In genomic region chr3:87227104-87227834, GRCh38 we compare ENCODE assay signal across 1 cellular context.
TF ChIP-seq lines count a peak whose summit lies in the region.

A gene with protein sequence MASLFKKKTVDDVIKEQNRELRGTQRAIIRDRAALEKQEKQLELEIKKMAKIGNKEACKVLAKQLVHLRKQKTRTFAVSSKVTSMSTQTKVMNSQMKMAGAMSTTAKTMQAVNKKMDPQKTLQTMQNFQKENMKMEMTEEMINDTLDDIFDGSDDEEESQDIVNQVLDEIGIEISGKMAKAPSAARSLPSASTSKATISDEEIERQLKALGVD (plus strand): TSS chr3:87227309. CDS start chr3:87227523, 214 bp downstream.

TF ChIP-seq in GM12878, 131 proteins besides CTCF, POLR2A, EP300 and RAD21 (continued from another document):
- TF ChIP-seq, protein P1, sequence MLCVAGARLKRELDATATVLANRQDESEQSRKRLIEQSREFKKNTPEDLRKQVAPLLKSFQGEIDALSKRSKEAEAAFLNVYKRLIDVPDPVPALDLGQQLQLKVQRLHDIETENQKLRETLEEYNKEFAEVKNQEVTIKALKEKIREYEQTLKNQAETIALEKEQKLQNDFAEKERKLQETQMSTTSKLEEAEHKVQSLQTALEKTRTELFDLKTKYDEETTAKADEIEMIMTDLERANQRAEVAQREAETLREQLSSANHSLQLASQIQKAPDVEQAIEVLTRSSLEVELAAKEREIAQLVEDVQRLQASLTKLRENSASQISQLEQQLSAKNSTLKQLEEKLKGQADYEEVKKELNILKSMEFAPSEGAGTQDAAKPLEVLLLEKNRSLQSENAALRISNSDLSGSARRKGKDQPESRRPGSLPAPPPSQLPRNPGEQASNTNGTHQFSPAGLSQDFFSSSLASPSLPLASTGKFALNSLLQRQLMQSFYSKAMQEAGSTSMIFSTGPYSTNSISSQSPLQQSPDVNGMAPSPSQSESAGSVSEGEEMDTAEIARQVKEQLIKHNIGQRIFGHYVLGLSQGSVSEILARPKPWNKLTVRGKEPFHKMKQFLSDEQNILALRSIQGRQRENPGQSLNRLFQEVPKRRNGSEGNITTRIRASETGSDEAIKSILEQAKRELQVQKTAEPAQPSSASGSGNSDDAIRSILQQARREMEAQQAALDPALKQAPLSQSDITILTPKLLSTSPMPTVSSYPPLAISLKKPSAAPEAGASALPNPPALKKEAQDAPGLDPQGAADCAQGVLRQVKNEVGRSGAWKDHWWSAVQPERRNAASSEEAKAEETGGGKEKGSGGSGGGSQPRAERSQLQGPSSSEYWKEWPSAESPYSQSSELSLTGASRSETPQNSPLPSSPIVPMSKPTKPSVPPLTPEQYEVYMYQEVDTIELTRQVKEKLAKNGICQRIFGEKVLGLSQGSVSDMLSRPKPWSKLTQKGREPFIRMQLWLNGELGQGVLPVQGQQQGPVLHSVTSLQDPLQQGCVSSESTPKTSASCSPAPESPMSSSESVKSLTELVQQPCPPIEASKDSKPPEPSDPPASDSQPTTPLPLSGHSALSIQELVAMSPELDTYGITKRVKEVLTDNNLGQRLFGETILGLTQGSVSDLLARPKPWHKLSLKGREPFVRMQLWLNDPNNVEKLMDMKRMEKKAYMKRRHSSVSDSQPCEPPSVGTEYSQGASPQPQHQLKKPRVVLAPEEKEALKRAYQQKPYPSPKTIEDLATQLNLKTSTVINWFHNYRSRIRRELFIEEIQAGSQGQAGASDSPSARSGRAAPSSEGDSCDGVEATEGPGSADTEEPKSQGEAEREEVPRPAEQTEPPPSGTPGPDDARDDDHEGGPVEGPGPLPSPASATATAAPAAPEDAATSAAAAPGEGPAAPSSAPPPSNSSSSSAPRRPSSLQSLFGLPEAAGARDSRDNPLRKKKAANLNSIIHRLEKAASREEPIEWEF (IDR thresholded peaks at IDR 0.05; ENCODE audit: insufficient replicate concordance, low read depth, low read length): peak; percentile 25
- TF ChIP-seq CREB1 (IDR thresholded peaks at IDR 0.05; ENCODE audit: low read depth): peak; percentile 71; the same call in 1 of the 2 replicates
- 0 out of 2 replicates have a peak, but pooled peaks have one; percentile 66 for TF ChIP-seq SIN3A (IDR thresholded peaks at IDR 0.05; ENCODE audit: low read depth, low read length)
- no peak for TF ChIP-seq BCL3 (IDR thresholded peaks at IDR 0.05; ENCODE audit: borderline replicate concordance, insufficient read depth, low read depth, low read length, poor library complexity, severe bottlenecking)
- TF ChIP-seq BCLAF1 (IDR thresholded peaks at IDR 0.05): no peak
- no peak for TF ChIP-seq FOXK2 (IDR thresholded peaks at IDR 0.05)
- TF ChIP-seq SPI1 (IDR thresholded peaks at IDR 0.05; ENCODE audit: borderline replicate concordance, insufficient read depth, low read depth, low read length): peak; percentile 65; the same call in 1 of the 2 replicates
- peak; percentile 52; the same call in 1 of the 2 replicates for TF ChIP-seq RAD51 (IDR thresholded peaks at IDR 0.05)
